Comparison of ENCODE assay signal across 21 cellular contexts in genomic region chr14:72576258-72576657, GRCh38.
"Had no signal": no experiment of that assay in that cellular context is flagged by ENCODE, and none has a peak within 500 bp of the region (broad histone marks: within the 10 kb centered on the region; RNA-seq: fewer than 3 reads in every experiment).

No MANE protein-coding gene starts in this region.

- H3K9me3 ChIP-seq: body of pancreas, lower lobe of right lung, suprapubic skin, transverse colon, vagina had no signal

- ATAC-seq: activated CD8-positive, alpha-beta T cell treated with anti-CD3 and anti-CD28 coated beads for 36 hours; activated T-helper 17 cell treated with anti-CD3 and anti-CD28 coated beads, Interleukin-2, amount 50 U/mL, for 72 hours; body of pancreas; lower lobe of right lung; T-cell had no signal

- H3K4me3 ChIP-seq: body of pancreas, colonic mucosa, lower lobe of right lung, suprapubic skin, transverse colon, vagina had no signal

- DNase-seq: activated CD4-positive, alpha-beta T cell treated with anti-CD3 and anti-CD28 coated beads, Interleukin-2, amount 10 ng/mL, durations not matched to agents 24 days and 14 days; activated CD4-positive, CD25-positive, alpha-beta regulatory T cell; activated CD8-positive, alpha-beta T cell treated with anti-CD3 and anti-CD28 coated beads for 36 hours; activated naive CD4-positive, alpha-beta T cell; activated naive CD8-positive, alpha-beta T cell treated with anti-CD3 and anti-CD28 coated beads for 36 hours; activated T-cell treated with anti-CD3 and anti-CD28 coated beads, Interleukin-2, amount 50 U/mL, for 1 hour; body of pancreas; central memory CD4-positive, alpha-beta T cell; colonic mucosa; erythroblast; lower lobe of right lung; nephron progenitor cell; nucleus accumbens; posterior cingulate gyrus; retina; stimulated activated CD4-positive, alpha-beta T cell treated with anti-CD3 and anti-CD28 coated beads, Interleukin-2, amount 100 ng/mL, for 24 hours; T-cell; transverse colon had no signal

- H3K27me3 ChIP-seq: body of pancreas, colonic mucosa, suprapubic skin, transverse colon, vagina had no signal

- H3K27ac ChIP-seq: body of pancreas, colonic mucosa, lower lobe of right lung, suprapubic skin, transverse colon, vagina had no signal

- H3K4me1 ChIP-seq: colonic mucosa, lower lobe of right lung, transverse colon, vagina had no signal

- H3K36me3 ChIP-seq: colonic mucosa, lower lobe of right lung, suprapubic skin, transverse colon, vagina had no signal
